Comparison of ENCODE assay signal across 3 cellular contexts in genomic region chr18:12755606-12756005, GRCh38. TPM values are rescaled to one million over a fixed set of nuclear protein-coding genes. Genes with fewer than 3 reads are reported as not detected.
DNase-seq lines count a peak whose midpoint lies in the region; ATAC-seq, FAIRE-seq and TF ChIP-seq lines count a peak whose summit lies in the region.
"Not testable (repeated sequence)": the region's sequence is repeated elsewhere in the genome, so short reads cannot be mapped to it uniquely, and the experiment has no call there.

No MANE protein-coding gene starts in this region.

- H3K27me3 ChIP-seq in DND-41 (ENCODE audit: insufficient read depth, low read length, poor library complexity): not testable (repeated sequence)

- FAIRE-seq in kidney (lab: Jason Lieb, UNC): not testable (repeated sequence)

- H3K79me2 ChIP-seq in DND-41 (ENCODE audit: insufficient read depth, low read length): peaks cover 86% of the 10 kb centered on the region

- DNase-seq in DND-41: not testable (repeated sequence)
- DNase-seq in kidney (peak; percentile 30), posterior vena cava (ENCODE audit: low spot score) (peak; percentile 76)

- ATAC-seq in DND-41 (ENCODE audit: insufficient read depth, low read depth): not testable (repeated sequence)

- peaks cover 87% of the 10 kb centered on the region for H3K36me3 ChIP-seq in DND-41 (ENCODE audit: insufficient read depth, low read length)
- H3K36me3 ChIP-seq in kidney (ENCODE audit: control insufficient read depth in 1 of 2, insufficient read depth in 2 of 2, low read length in 2 of 2): not testable (repeated sequence)

- H4K20me1 ChIP-seq in DND-41 (ENCODE audit: insufficient read depth, low read length): not testable (repeated sequence)

- intact Hi-C loops in kidney (cut with DNase I): not testable (repeated sequence)
- intact Hi-C loops in posterior vena cava (cut with DNase I): loop anchor here in 1 of 2 donors (5.0 kb wide), 1 partner anchor 182 kb away; no protein-coding TSS in a partner anchor

- peak overlapping the region; percentile 59 for H3K27ac ChIP-seq in DND-41 (ENCODE audit: low read length)
- not testable (repeated sequence) for H3K27ac ChIP-seq in kidney (ENCODE audit: low read depth in 2 of 2, low read length in 2 of 2)

- not testable (repeated sequence) for H3K4me2 ChIP-seq in DND-41 (ENCODE audit: insufficient read depth, low read length)

- H3K4me1 ChIP-seq in DND-41 (ENCODE audit: insufficient read depth, low read length): peaks cover 68% of the 10 kb centered on the region
- H3K4me1 ChIP-seq in kidney (ENCODE audit: control insufficient read depth in 1 of 2, insufficient read depth in 1 of 2, low read depth in 1 of 2, low read length in 2 of 2): not testable (repeated sequence)

- not testable (repeated sequence) for H3K9ac ChIP-seq in DND-41 (ENCODE audit: low read depth, low read length); kidney (ENCODE audit: low read length in 2 of 2)

- not testable (repeated sequence) for H3K9me3 ChIP-seq in DND-41 (ENCODE audit: insufficient read depth, low read length, severe bottlenecking); kidney (ENCODE audit: control insufficient read depth in 1 of 2, low read length in 2 of 2)

- TF ChIP-seq CTCF in DND-41 (IDR thresholded peaks at IDR 0.05; ENCODE audit: borderline replicate concordance, extremely low read depth, low read length, poor library complexity, severe bottlenecking); kidney (IDR thresholded peaks at IDR 0.05; ENCODE audit: borderline replicate concordance, extremely low read depth, insufficient read depth): not testable (repeated sequence)

- not testable (repeated sequence) for H2AFZ ChIP-seq in DND-41 (ENCODE audit: low read depth, low read length)

- H3K4me3 ChIP-seq in DND-41 (ENCODE audit: low read depth in 1 of 2, low read length in 2 of 2); kidney (ENCODE audit: low read length in 2 of 2): not testable (repeated sequence)

RNA-seq across cellular contexts. Expression of gene PSMG2, which starts 52.8 kb away (rescaled TPM):
- total RNA-seq in kidney (66.2 TPM), posterior vena cava (10 to 100 TPM; 60.6 to 62.3 TPM)
- polyA plus RNA-seq in kidney (ENCODE audit: insufficient read depth, low read depth, low replicate concordance): 108 TPM

RNA-seq across cellular contexts. Expression of gene CEP76, which starts 53.1 kb away (rescaled TPM):
- total RNA-seq in kidney: 5.3 TPM
- polyA plus RNA-seq in kidney (ENCODE audit: insufficient read depth, low read depth, low replicate concordance): 2.0 TPM
- total RNA-seq in posterior vena cava: 1 to 10 TPM; 2.8 to 4.5 TPM
